1 cellular context compared by ENCODE assay signal in the genomic region with DNA sequence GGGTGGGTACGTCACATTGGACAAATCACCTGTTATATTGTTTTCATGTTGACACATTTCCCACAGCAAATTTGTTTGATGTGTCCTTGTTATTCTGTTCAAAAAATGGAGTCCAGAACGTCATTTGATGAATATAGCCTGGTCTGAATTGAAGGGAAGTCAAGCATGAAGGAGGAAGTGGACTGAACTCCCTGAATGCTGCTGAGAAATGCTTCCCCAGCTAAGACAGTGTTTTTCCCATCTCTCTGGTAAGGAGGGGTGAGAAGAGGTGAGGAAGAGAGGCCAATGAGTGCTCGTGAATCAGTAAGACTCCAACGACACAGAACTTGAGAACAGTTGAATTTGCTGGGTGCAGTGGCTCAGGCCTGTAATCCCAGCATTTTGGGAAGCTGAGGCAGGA.
TF ChIP-seq lines count a peak whose summit lies in the region.

No MANE protein-coding gene starts in this region.

TF ChIP-seq in WTC11, 78 proteins besides CTCF, POLR2A, EP300 and RAD21 (continued from another document):
- TF ChIP-seq, protein P1, sequence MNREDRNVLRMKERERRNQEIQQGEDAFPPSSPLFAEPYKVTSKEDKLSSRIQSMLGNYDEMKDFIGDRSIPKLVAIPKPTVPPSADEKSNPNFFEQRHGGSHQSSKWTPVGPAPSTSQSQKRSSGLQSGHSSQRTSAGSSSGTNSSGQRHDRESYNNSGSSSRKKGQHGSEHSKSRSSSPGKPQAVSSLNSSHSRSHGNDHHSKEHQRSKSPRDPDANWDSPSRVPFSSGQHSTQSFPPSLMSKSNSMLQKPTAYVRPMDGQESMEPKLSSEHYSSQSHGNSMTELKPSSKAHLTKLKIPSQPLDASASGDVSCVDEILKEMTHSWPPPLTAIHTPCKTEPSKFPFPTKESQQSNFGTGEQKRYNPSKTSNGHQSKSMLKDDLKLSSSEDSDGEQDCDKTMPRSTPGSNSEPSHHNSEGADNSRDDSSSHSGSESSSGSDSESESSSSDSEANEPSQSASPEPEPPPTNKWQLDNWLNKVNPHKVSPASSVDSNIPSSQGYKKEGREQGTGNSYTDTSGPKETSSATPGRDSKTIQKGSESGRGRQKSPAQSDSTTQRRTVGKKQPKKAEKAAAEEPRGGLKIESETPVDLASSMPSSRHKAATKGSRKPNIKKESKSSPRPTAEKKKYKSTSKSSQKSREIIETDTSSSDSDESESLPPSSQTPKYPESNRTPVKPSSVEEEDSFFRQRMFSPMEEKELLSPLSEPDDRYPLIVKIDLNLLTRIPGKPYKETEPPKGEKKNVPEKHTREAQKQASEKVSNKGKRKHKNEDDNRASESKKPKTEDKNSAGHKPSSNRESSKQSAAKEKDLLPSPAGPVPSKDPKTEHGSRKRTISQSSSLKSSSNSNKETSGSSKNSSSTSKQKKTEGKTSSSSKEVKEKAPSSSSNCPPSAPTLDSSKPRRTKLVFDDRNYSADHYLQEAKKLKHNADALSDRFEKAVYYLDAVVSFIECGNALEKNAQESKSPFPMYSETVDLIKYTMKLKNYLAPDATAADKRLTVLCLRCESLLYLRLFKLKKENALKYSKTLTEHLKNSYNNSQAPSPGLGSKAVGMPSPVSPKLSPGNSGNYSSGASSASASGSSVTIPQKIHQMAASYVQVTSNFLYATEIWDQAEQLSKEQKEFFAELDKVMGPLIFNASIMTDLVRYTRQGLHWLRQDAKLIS (CRISPR knock-in tag; IDR thresholded peaks at IDR 0.05; ENCODE audit: borderline replicate concordance): no peak
- no peak for TF ChIP-seq SMAD3 (CRISPR knock-in tag; IDR thresholded peaks at IDR 0.05; ENCODE audit: borderline replicate concordance)
